ENCODE assay signal across 2 cellular contexts in genomic region chr4:5980436-5981155, GRCh38.
TF ChIP-seq lines count a peak whose summit lies in the region.

No MANE protein-coding gene starts in this region.

TF ChIP-seq in SK-N-SH, 30 proteins besides CTCF, POLR2A, EP300 and RAD21 (continued from another document):
- TF ChIP-seq, protein P1, sequence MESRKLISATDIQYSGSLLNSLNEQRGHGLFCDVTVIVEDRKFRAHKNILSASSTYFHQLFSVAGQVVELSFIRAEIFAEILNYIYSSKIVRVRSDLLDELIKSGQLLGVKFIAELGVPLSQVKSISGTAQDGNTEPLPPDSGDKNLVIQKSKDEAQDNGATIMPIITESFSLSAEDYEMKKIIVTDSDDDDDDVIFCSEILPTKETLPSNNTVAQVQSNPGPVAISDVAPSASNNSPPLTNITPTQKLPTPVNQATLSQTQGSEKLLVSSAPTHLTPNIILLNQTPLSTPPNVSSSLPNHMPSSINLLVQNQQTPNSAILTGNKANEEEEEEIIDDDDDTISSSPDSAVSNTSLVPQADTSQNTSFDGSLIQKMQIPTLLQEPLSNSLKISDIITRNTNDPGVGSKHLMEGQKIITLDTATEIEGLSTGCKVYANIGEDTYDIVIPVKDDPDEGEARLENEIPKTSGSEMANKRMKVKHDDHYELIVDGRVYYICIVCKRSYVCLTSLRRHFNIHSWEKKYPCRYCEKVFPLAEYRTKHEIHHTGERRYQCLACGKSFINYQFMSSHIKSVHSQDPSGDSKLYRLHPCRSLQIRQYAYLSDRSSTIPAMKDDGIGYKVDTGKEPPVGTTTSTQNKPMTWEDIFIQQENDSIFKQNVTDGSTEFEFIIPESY (IDR thresholded peaks at IDR 0.05; ENCODE audit: borderline replicate concordance, low read depth), result no peak
- no peak for TF ChIP-seq NFIC (IDR thresholded peaks at IDR 0.05; ENCODE audit: borderline replicate concordance)
- 0 out of 2 replicates have a peak, but pooled peaks have one; percentile 17 for TF ChIP-seq MXI1 (IDR thresholded peaks at IDR 0.05; ENCODE audit: low read depth, low read length)
- TF ChIP-seq SMC3 (IDR thresholded peaks at IDR 0.05; ENCODE audit: low read depth, low read length), result no peak
- TF ChIP-seq, protein P2, sequence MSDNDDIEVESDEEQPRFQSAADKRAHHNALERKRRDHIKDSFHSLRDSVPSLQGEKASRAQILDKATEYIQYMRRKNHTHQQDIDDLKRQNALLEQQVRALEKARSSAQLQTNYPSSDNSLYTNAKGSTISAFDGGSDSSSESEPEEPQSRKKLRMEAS (IDR thresholded peaks at IDR 0.05; ENCODE audit: low read depth), result no peak

TF ChIP-seq in SK-N-SH treated with all-trans-retinoic acid at 6 μM for 48 hours, 23 proteins besides CTCF, POLR2A, EP300 and RAD21 (continued from another document):
- TF ChIP-seq, protein P3, sequence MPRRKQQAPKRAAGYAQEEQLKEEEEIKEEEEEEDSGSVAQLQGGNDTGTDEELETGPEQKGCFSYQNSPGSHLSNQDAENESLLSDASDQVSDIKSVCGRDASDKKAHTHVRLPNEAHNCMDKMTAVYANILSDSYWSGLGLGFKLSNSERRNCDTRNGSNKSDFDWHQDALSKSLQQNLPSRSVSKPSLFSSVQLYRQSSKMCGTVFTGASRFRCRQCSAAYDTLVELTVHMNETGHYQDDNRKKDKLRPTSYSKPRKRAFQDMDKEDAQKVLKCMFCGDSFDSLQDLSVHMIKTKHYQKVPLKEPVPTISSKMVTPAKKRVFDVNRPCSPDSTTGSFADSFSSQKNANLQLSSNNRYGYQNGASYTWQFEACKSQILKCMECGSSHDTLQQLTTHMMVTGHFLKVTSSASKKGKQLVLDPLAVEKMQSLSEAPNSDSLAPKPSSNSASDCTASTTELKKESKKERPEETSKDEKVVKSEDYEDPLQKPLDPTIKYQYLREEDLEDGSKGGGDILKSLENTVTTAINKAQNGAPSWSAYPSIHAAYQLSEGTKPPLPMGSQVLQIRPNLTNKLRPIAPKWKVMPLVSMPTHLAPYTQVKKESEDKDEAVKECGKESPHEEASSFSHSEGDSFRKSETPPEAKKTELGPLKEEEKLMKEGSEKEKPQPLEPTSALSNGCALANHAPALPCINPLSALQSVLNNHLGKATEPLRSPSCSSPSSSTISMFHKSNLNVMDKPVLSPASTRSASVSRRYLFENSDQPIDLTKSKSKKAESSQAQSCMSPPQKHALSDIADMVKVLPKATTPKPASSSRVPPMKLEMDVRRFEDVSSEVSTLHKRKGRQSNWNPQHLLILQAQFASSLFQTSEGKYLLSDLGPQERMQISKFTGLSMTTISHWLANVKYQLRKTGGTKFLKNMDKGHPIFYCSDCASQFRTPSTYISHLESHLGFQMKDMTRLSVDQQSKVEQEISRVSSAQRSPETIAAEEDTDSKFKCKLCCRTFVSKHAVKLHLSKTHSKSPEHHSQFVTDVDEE (CRISPR knock-in tag; IDR thresholded peaks at IDR 0.05), result no peak
- no peak for TF ChIP-seq PPARA (CRISPR knock-in tag; IDR thresholded peaks at IDR 0.05; ENCODE audit: borderline replicate concordance)
- TF ChIP-seq RARB (CRISPR knock-in tag; IDR thresholded peaks at IDR 0.05), result no peak
- TF ChIP-seq ZNF565 (CRISPR knock-in tag; conservative IDR thresholded peaks at IDR 0.05; ENCODE audit: low read depth), result no peak
- no peak for TF ChIP-seq ZNF8 (CRISPR knock-in tag; IDR thresholded peaks at IDR 0.05)
- no peak for TF ChIP-seq ISL1 (CRISPR knock-in tag; IDR thresholded peaks at IDR 0.05)
- no peak for TF ChIP-seq ZFP3 (CRISPR knock-in tag; IDR thresholded peaks at IDR 0.05)
- TF ChIP-seq ESRRG (CRISPR knock-in tag; IDR thresholded peaks at IDR 0.05), result no peak
- no peak for TF ChIP-seq TOX (CRISPR knock-in tag; IDR thresholded peaks at IDR 0.05; ENCODE audit: borderline replicate concordance)
- TF ChIP-seq SNAI2 (CRISPR knock-in tag; IDR thresholded peaks at IDR 0.05), result no peak
- TF ChIP-seq ZC3H10 (CRISPR knock-in tag; IDR thresholded peaks at IDR 0.05), result no peak
- TF ChIP-seq ZNF70 (CRISPR knock-in tag; IDR thresholded peaks at IDR 0.05), result no peak
- TF ChIP-seq, protein P4, sequence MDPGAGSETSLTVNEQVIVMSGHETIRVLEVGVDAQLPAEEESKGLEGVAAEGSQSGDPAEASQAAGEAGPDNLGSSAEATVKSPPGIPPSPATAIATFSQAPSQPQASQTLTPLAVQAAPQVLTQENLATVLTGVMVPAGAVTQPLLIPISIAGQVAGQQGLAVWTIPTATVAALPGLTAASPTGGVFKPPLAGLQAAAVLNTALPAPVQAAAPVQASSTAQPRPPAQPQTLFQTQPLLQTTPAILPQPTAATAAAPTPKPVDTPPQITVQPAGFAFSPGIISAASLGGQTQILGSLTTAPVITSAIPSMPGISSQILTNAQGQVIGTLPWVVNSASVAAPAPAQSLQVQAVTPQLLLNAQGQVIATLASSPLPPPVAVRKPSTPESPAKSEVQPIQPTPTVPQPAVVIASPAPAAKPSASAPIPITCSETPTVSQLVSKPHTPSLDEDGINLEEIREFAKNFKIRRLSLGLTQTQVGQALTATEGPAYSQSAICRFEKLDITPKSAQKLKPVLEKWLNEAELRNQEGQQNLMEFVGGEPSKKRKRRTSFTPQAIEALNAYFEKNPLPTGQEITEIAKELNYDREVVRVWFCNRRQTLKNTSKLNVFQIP (CRISPR knock-in tag; IDR thresholded peaks at IDR 0.05; ENCODE audit: borderline replicate concordance, low read depth), result no peak
- TF ChIP-seq TCF4 (CRISPR knock-in tag; IDR thresholded peaks at IDR 0.05; ENCODE audit: borderline replicate concordance), result no peak
TF ChIP-seq in SK-N-SH treated with all-trans-retinoic acid at 6 μM for 48 hours: peak in this region for 0.
